15 cellular contexts compared by ENCODE assay signal in the genomic region with DNA sequence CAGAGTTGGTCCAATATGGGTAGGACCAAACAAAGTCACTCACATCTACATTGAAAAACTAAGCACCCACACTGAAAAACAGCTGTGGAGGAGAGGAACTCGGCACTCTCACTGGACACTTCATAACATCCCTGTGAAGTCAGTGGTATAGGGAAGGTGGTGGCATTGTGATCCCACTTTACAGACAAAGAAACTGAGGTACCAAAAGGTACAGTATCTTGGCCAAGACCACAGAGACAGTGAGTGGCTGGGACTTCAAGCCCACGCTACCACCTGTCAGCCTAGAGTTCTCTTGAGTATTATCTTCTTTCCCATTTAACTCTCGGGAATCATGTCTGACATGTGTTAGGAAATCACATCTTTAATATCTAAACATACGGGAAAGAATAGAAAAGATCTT.
"Had no signal": no experiment of that assay in that cellular context is flagged by ENCODE, and none has a peak within 500 bp of the region (broad histone marks: within the 10 kb centered on the region; RNA-seq: fewer than 3 reads in every experiment).

No MANE protein-coding gene starts in this region.

- H3K27ac ChIP-seq: colonic mucosa, prostate gland, WERI-Rb-1 had no signal

- H3K4me3 ChIP-seq: colonic mucosa, mucosa of descending colon, prostate gland, skin epidermis, transverse colon had no signal

- H3K36me3 ChIP-seq: colonic mucosa, prostate gland, transverse colon, WERI-Rb-1 had no signal

- ATAC-seq: activated naive CD4-positive, alpha-beta T cell treated with anti-CD3 and anti-CD28 coated beads, Interleukin-2, amount 50 U/mL, for 72 hours; stimulated activated naive CD8-positive, alpha-beta T cell treated with anti-CD3 and anti-CD28 coated beads, Interleukin-15, Interleukin-2, amounts not matched to agents 100 U/mL and 50 U/mL, for 24 hours; T-helper 17 cell had no signal

- H3K27me3 ChIP-seq: colonic mucosa, transverse colon had no signal

- H3K4me1 ChIP-seq: colonic mucosa, prostate gland, transverse colon had no signal

- H3K9me3 ChIP-seq: colonic mucosa, mucosa of descending colon, prostate gland, transverse colon had no signal

- DNase-seq: activated CD4-positive, alpha-beta T cell treated with anti-CD3 and anti-CD28 coated beads, Interleukin-2, amount 50 U/mL, for 4 hours; activated gamma-delta T cell treated with Interleukin-2 at 50 U/mL for 16 hours; amniotic stem cell; central memory CD4-positive, alpha-beta T cell; colonic mucosa; mesenchymal stem cell; naive B cell; stimulated activated naive CD8-positive, alpha-beta T cell treated with anti-CD3 and anti-CD28 coated beads, Interleukin-15, Interleukin-2, amounts not matched to agents 100 U/mL and 50 U/mL, for 24 hours; T-helper 17 cell; WERI-Rb-1 had no signal
